Comparison of ENCODE assay signal across 1 cellular context in genomic region chr2:27115485-27115884, GRCh38.
A peak's percentile ranks its signal among the peaks of the same experiment; 100 is the strongest.
TF ChIP-seq lines count a peak whose summit lies in the region.

No MANE protein-coding gene starts in this region.

TF ChIP-seq in HEK293, 187 proteins besides CTCF, POLR2A, EP300 and RAD21 (continued from another document):
- no peak for TF ChIP-seq ZBTB6 (tag by site-specific recombination; IDR thresholded peaks at IDR 0.05)
- TF ChIP-seq ZNF513 (tag by site-specific recombination; IDR thresholded peaks at IDR 0.05): no peak
- TF ChIP-seq ZNF398 (tag by site-specific recombination; IDR thresholded peaks at IDR 0.05): peak; percentile 39; the same call in 1 of the 2 replicates
- TF ChIP-seq ZNF16 (tag by site-specific recombination; IDR thresholded peaks at IDR 0.05; ENCODE audit: low read depth): peak; percentile 91
- TF ChIP-seq ZEB2 (tag by site-specific recombination; IDR thresholded peaks at IDR 0.05): no peak
- TF ChIP-seq ZBTB8A (tag by site-specific recombination; IDR thresholded peaks at IDR 0.05): no peak
- TF ChIP-seq PRDM10 (tag by site-specific recombination; IDR thresholded peaks at IDR 0.05): no peak
- peak; percentile 28; the same call in 1 of the 2 replicates for TF ChIP-seq PRDM1 (tag by site-specific recombination; IDR thresholded peaks at IDR 0.05)
- TF ChIP-seq EGR2 (tag by site-specific recombination; IDR thresholded peaks at IDR 0.05; ENCODE audit: low read depth): no peak
TF ChIP-seq in HEK293: peak in this region for 4.
